ENCODE assay signal across 9 cellular contexts in genomic region chr15:73924258-73924921, GRCh38. TPM values are rescaled to one million over a fixed set of nuclear protein-coding genes. Genes with fewer than 3 reads are reported as not detected.
DNase-seq lines count a peak whose midpoint lies in the region; ATAC-seq and TF ChIP-seq lines count a peak whose summit lies in the region.
"Had no signal": no experiment of that assay in that cellular context is flagged by ENCODE, and none has a peak within 500 bp of the region (broad histone marks: within the 10 kb centered on the region; RNA-seq: fewer than 3 reads in every experiment).

No MANE protein-coding gene starts in this region.

- peaks cover 0 to 78% of the 10 kb centered on the region in 2 donors for H3K4me1 ChIP-seq in right atrium auricular region

- H3K4me3 ChIP-seq in right atrium auricular region: no peak overlapping the region

- in situ Hi-C loops in Caki2 (cut with HindIII; ENCODE audit: low pct_unique_long_range_greater_than_20kb, low sequenced_read_pairs): no loop called here

- no peak for ATAC-seq in HG02981 (IDR thresholded peaks at IDR 0.05; ENCODE audit: unreplicated experiment)
- no peak for ATAC-seq in HG03097 (IDR thresholded peaks at IDR 0.05; ENCODE audit: low FRiP score, unreplicated experiment)

- no peaks in the 10 kb centered on the region for H3K27me3 Mint-ChIP-seq in activated naive CD4-positive, alpha-beta T cell treated with anti-CD3 and anti-CD28 coated beads, Interleukin-2, amount 50 U/mL, for 24 hours
- peaks cover 38 to 49% (median 39%) of the 10 kb centered on the region in 3 donors for H3K27me3 Mint-ChIP-seq in CD14-positive monocyte (ENCODE audit: low read depth in 3 of 3)

- H3K9me3 ChIP-seq in right atrium auricular region: no peaks in the 10 kb centered on the region

- no peaks in the 10 kb centered on the region for H3K36me3 Mint-ChIP-seq in activated naive CD4-positive, alpha-beta T cell treated with anti-CD3 and anti-CD28 coated beads, Interleukin-2, amount 50 U/mL, for 24 hours
- H3K36me3 Mint-ChIP-seq in CD14-positive monocyte: peaks cover 0 to 9% of the 10 kb centered on the region in 2 donors

- H3K36me3 ChIP-seq in right atrium auricular region: no peaks in the 10 kb centered on the region

- DNase-seq in Caki2 (ENCODE audit: low read depth): peak; percentile 48
- DNase-seq in NCI-H1417 (lab: John Stamatoyannopoulos, UW): peak in 2 of 3 experiments; percentile 72 to 86
- peak; percentile 77 for DNase-seq in right atrium auricular region (ENCODE audit: low spot score)
- peak; percentile 77 for DNase-seq in smooth muscle cell of the brain vasculature (ENCODE audit: low read depth, low spot score)
- no peak for DNase-seq in CD14-positive monocyte (ENCODE audit: low spot score)

- H3K27me3 ChIP-seq in right atrium auricular region: no peaks in the 10 kb centered on the region

- TF ChIP-seq CTCF in right atrium auricular region (IDR thresholded peaks at IDR 0.05) (no peak), CD14-positive monocyte (IDR thresholded peaks at IDR 0.05) (no peak)

- H3K27ac Mint-ChIP-seq in activated naive CD4-positive, alpha-beta T cell treated with anti-CD3 and anti-CD28 coated beads, Interleukin-2, amount 50 U/mL, for 24 hours: no peak overlapping the region
- peak overlapping the region in 2 of 7 donors; percentile 57 to 84 for H3K27ac Mint-ChIP-seq in CD14-positive monocyte

- H3K4me1 Mint-ChIP-seq in activated naive CD4-positive, alpha-beta T cell treated with anti-CD3 and anti-CD28 coated beads, Interleukin-2, amount 50 U/mL, for 24 hours: peaks cover 39% of the 10 kb centered on the region
- H3K4me1 Mint-ChIP-seq in CD14-positive monocyte: peaks cover 61% of the 10 kb centered on the region

- peak overlapping the region; percentile 39 for H3K4me3 Mint-ChIP-seq in activated naive CD4-positive, alpha-beta T cell treated with anti-CD3 and anti-CD28 coated beads, Interleukin-2, amount 50 U/mL, for 24 hours
- H3K4me3 Mint-ChIP-seq in CD14-positive monocyte: peak overlapping the region in 1 of 2 donors; percentile 46

- H3K9me3 Mint-ChIP-seq in activated naive CD4-positive, alpha-beta T cell treated with anti-CD3 and anti-CD28 coated beads, Interleukin-2, amount 50 U/mL, for 24 hours: no peaks in the 10 kb centered on the region
- peaks cover 0 to 11% (median 1%) of the 10 kb centered on the region in 7 donors for H3K9me3 Mint-ChIP-seq in CD14-positive monocyte

- intact Hi-C loops in CD14-positive monocyte (cut with micrococcal nuclease): no loop called here

- H3K27ac ChIP-seq in right atrium auricular region: peak overlapping the region; percentile 79 to 80
- H3K27ac ChIP-seq: HL-60 had no signal

RNA-seq across cellular contexts. Expression of gene LOXL1, which starts 1.9 kb away (rescaled TPM):
- 22.7 and 27.1 TPM in 2 replicates for total RNA-seq in Caki2 (2014; rRNA removed; shearing (Covaris generic); ENCODE audit: low replicate concordance)
- total RNA-seq in right atrium auricular region: 10 to 100 TPM; 22.2 to 59.0 TPM
- polyA plus RNA-seq in CD14-positive monocyte: under 1 TPM in 1 of 2 donors, not detected in 1; 0.07 TPM

RNA-seq across cellular contexts. Expression of gene TBC1D21, which starts 51.0 kb away (rescaled TPM):
- total RNA-seq in Caki2 (2014; rRNA removed; shearing (Covaris generic); ENCODE audit: low replicate concordance): not detected in 2 replicates
- total RNA-seq in right atrium auricular region: not detected
- not detected for polyA plus RNA-seq in CD14-positive monocyte
